In the genomic region with DNA sequence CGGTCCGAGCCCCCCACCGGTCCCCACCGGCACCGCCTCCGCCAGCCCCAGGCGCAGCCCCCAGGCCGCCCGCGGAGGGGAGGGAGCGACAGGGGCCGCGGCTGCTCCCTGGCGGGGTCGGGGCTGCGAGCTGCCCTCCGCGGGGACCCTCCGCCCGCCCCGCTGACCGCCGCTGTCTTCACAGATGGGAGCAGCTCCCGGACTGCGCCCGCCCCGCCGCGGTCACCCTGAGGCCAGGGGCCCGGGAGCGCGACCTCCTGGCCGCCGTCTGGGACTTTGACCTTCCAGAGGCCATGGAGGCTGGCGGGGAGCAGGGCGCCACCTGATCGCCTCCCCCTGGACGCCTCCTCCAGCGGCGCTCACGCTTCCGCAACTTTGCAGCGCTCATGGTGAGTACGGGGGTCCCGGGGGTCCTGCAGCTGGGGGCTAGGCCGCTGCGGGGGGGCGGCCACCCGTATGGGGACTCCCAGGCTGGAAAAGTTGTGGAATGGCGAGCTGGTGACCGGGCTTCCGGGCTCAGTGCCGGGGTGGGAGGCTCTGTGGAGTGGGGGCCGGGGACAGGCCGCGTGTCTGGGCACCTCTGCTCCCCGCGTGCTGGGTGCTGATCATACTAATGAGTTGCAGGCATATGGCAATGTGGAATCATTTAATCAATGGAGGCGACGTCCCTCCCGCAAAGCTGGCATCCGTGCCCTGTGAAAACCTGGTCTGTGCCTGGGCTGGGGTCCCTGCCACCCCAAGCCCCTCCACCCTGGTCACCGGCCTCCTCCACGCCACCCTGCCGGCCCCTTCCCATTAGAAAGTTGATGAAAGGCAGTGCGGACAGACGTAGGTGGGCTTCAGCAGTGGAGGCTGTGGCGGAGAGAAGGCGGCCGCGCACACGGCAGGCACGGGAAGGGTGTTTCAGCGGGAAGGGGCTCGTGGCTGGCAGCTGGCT, we compare ENCODE assay signal across 2 cellular contexts.
TF ChIP-seq lines count a peak whose summit lies in the region.

No MANE protein-coding gene starts in this region.

TF ChIP-seq in A549, 52 proteins besides CTCF, POLR2A, EP300 and RAD21:
- TF ChIP-seq, protein P1, sequence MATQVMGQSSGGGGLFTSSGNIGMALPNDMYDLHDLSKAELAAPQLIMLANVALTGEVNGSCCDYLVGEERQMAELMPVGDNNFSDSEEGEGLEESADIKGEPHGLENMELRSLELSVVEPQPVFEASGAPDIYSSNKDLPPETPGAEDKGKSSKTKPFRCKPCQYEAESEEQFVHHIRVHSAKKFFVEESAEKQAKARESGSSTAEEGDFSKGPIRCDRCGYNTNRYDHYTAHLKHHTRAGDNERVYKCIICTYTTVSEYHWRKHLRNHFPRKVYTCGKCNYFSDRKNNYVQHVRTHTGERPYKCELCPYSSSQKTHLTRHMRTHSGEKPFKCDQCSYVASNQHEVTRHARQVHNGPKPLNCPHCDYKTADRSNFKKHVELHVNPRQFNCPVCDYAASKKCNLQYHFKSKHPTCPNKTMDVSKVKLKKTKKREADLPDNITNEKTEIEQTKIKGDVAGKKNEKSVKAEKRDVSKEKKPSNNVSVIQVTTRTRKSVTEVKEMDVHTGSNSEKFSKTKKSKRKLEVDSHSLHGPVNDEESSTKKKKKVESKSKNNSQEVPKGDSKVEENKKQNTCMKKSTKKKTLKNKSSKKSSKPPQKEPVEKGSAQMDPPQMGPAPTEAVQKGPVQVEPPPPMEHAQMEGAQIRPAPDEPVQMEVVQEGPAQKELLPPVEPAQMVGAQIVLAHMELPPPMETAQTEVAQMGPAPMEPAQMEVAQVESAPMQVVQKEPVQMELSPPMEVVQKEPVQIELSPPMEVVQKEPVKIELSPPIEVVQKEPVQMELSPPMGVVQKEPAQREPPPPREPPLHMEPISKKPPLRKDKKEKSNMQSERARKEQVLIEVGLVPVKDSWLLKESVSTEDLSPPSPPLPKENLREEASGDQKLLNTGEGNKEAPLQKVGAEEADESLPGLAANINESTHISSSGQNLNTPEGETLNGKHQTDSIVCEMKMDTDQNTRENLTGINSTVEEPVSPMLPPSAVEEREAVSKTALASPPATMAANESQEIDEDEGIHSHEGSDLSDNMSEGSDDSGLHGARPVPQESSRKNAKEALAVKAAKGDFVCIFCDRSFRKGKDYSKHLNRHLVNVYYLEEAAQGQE (IDR thresholded peaks at IDR 0.05), result no peak
- TF ChIP-seq SREBF2 (IDR thresholded peaks at IDR 0.05) (no peak), E2F6 (IDR thresholded peaks at IDR 0.05; ENCODE audit: borderline replicate concordance, low read depth) (no peak), HEYL (CRISPR knock-in tag; IDR thresholded peaks at IDR 0.05) (no peak), FOSL2 (IDR thresholded peaks at IDR 0.05) (no peak), FOSL2 (CRISPR knock-in tag; IDR thresholded peaks at IDR 0.05) (no peak), RNF2 (IDR thresholded peaks at IDR 0.05; ENCODE audit: borderline replicate concordance, low read depth) (no peak), KDM1A (IDR thresholded peaks at IDR 0.05; ENCODE audit: low read depth) (no peak), CHD4 (IDR thresholded peaks at IDR 0.05; ENCODE audit: borderline replicate concordance) (no peak), MYC (IDR thresholded peaks at IDR 0.05; ENCODE audit: borderline replicate concordance, low read length) (no peak), RCOR1 (IDR thresholded peaks at IDR 0.05; ENCODE audit: low read depth, low read length) (no peak)
- TF ChIP-seq, protein P2, sequence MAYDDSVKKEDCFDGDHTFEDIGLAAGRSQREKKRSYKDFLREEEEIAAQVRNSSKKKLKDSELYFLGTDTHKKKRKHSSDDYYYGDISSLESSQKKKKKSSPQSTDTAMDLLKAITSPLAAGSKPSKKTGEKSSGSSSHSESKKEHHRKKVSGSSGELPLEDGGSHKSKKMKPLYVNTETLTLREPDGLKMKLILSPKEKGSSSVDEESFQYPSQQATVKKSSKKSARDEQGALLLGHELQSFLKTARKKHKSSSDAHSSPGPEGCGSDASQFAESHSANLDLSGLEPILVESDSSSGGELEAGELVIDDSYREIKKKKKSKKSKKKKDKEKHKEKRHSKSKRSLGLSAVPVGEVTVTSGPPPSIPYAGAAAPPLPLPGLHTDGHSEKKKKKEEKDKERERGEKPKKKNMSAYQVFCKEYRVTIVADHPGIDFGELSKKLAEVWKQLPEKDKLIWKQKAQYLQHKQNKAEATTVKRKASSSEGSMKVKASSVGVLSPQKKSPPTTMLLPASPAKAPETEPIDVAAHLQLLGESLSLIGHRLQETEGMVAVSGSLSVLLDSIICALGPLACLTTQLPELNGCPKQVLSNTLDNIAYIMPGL (CRISPR knock-in tag; IDR thresholded peaks at IDR 0.05; ENCODE audit: borderline replicate concordance), result no peak

TF ChIP-seq in neural cell, 6 proteins besides CTCF, POLR2A, EP300 and RAD21 (continued from another document):
- TF ChIP-seq, protein P1 (IDR thresholded peaks at IDR 0.05; ENCODE audit: borderline replicate concordance), result no peak
- TF ChIP-seq TAF1 (IDR thresholded peaks at IDR 0.05; ENCODE audit: low read depth), result no peak
- TF ChIP-seq MXI1 (conservative IDR thresholded peaks at IDR 0.05; ENCODE audit: poor library complexity, severe bottlenecking), result no peak
TF ChIP-seq in neural cell: peak in this region for 0.
